Comparison of ENCODE assay signal across 8 cellular contexts in genomic region chr9:39407261-39408204, GRCh38. TPM values are rescaled to one million over a fixed set of nuclear protein-coding genes. Genes with fewer than 3 reads are reported as not detected.
"Had no signal": no experiment of that assay in that cellular context is flagged by ENCODE, and none has a peak within 500 bp of the region (broad histone marks: within the 10 kb centered on the region; RNA-seq: fewer than 3 reads in every experiment).

No MANE protein-coding gene starts in this region.

RNA-seq across cellular contexts. Expression of gene SPATA31A1, which starts 52.1 kb away (rescaled TPM):
- total RNA-seq: HepG2, HT1080, IMR-90, NCI-H460, PC-9, Peyer's patch, RPMI7951 had no signal
- polyA plus RNA-seq: HepG2, IMR-90, SK-N-SH had no signal
